ENCODE assay signal across 17 cellular contexts in the genomic region with DNA sequence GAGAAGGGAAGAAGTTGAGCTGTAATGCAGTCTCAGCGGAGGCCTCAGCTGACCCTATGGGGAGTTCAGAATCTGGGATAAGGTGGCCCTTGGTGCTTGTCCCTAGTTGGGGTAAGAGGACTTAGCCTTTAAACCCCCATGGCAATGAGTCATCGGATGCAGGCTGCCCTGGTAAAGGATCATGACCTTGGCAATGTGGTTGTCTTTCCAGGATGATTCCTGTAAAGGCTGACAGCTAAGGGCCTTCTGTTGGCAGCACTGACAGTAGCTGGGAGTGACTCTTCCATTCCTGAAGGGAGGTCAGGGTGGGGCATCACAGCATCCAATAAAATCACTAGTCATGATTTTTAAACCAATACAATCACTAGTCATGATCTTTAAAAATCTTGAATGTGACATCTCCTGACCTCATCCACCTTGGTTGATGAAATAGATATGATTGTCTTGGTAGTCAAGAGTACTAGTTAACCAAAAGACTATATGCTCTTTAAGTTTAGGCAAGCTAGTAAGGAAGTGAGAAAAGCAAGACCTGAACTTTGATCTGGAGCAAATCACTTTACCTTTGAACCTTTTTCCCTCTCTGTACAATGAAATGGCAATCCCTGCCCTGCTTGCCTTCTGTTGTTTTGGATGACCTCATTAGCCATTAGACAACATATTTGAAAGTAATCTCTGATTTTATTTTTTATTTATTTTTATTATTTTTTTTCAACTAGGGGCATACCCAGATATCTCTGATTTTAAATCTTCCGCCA.
DNase-seq lines count a peak whose midpoint lies in the region; ATAC-seq, FAIRE-seq and TF ChIP-seq lines count a peak whose summit lies in the region.
"Had no signal": no experiment of that assay in that cellular context is flagged by ENCODE, and none has a peak within 500 bp of the region (broad histone marks: within the 10 kb centered on the region; RNA-seq: fewer than 3 reads in every experiment).

No MANE protein-coding gene starts in this region.

- no peaks in the 10 kb centered on the region for H3K4me1 ChIP-seq in hepatocyte (ENCODE audit: insufficient read depth)
- peaks cover 0 to 6% (median 0%) of the 10 kb centered on the region in 4 donors for H3K4me1 ChIP-seq in right lobe of liver
- H3K4me1 ChIP-seq in small intestine (ENCODE audit: control insufficient read depth in 2 of 2, insufficient read depth in 1 of 2, low read depth in 1 of 2, low read length in 1 of 2), result peaks cover 0 to 3% of the 10 kb centered on the region in 2 donors
- H3K4me1 ChIP-seq in CD8-positive, alpha-beta T cell (ENCODE audit: insufficient read depth, low read length), result no peaks in the 10 kb centered on the region

- CTCF ChIA-PET in CD8-positive, alpha-beta T cell (lab: Charles Lee), result no interaction called here

- no peak overlapping the region for H3K4me2 ChIP-seq in hepatocyte
- H3K4me2 ChIP-seq: GM23338 had no signal

- H3K36me3 ChIP-seq in hepatocyte (replicated peaks; ENCODE audit: insufficient read depth, low read depth) (no peaks in the 10 kb centered on the region), right lobe of liver (no peaks in the 10 kb centered on the region), small intestine (ENCODE audit: control insufficient read depth in 2 of 2, insufficient read depth in 2 of 2, low read length in 2 of 2) (no peaks in the 10 kb centered on the region)
- H3K36me3 ChIP-seq in CD8-positive, alpha-beta T cell (ENCODE audit: insufficient read depth, low read length), result no peaks in the 10 kb centered on the region

- no peaks in the 10 kb centered on the region for H3K9me2 ChIP-seq in hepatocyte (replicated peaks; ENCODE audit: insufficient read depth)

- no peaks in the 10 kb centered on the region for H4K20me1 ChIP-seq in hepatocyte (ENCODE audit: insufficient read depth, poor library complexity, severe bottlenecking)

- in situ Hi-C loops in KBM-7 (cut with MboI; ENCODE audit: low pct_unique_long_range_greater_than_20kb, low sequenced_read_pairs), result no loop called here

- peak; percentile 25 to 93 (median 43) for ATAC-seq in right lobe of liver
- no peak for ATAC-seq in CD8-positive, alpha-beta T cell
- ATAC-seq: GM12878, GM23338 had no signal

- no peak overlapping the region for H2AFZ ChIP-seq in hepatocyte
- H2AFZ ChIP-seq: GM23338 had no signal

- peaks cover 14% of the 10 kb centered on the region for H3K27me3 Mint-ChIP-seq in CD8-positive, alpha-beta T cell (ENCODE audit: low read depth)

- no peak overlapping the region for H3K27ac Mint-ChIP-seq in CD8-positive, alpha-beta T cell
- H3K27ac Mint-ChIP-seq: CD14-positive monocyte; CD8-positive, alpha-beta memory T cell; GM23338 had no signal

- H3K27me3 ChIP-seq in hepatocyte (no peaks in the 10 kb centered on the region), right lobe of liver (no peaks in the 10 kb centered on the region), small intestine (ENCODE audit: control insufficient read depth in 2 of 2, insufficient read depth in 2 of 2, low read length in 2 of 2) (peaks cover 0 to 2% of the 10 kb centered on the region in 2 donors)
- H3K27me3 ChIP-seq in CD8-positive, alpha-beta T cell (ENCODE audit: insufficient read depth, low read length), result no peaks in the 10 kb centered on the region

- POLR2A ChIA-PET in CD8-positive, alpha-beta T cell (lab: Charles Lee), result no interaction called here

- 99% methylated on average over 3 of the region's 3 CpGs for WGBS in hepatocyte (ENCODE audit: low lambda C conversion rate, missing lambda C conversion rate)
- WGBS in right lobe of liver (ENCODE audit: insufficient coverage, low coverage, low lambda C conversion rate, missing lambda C conversion rate), result 93% methylated on average over 2 of the region's 3 CpGs
- 81 to 90% (median 87%) methylated on average over 3 of the region's 3 CpGs for WGBS in small intestine, 3 donors

- intact Hi-C loops in right lobe of liver (cut with DNase I), result no loop called here
- intact Hi-C loops in CD8-positive, alpha-beta T cell (cut with DNase I, micrococcal nuclease), result no loop called here

- H3K36me3 Mint-ChIP-seq in CD8-positive, alpha-beta T cell, result no peaks in the 10 kb centered on the region
- H3K36me3 Mint-ChIP-seq: CD14-positive monocyte; CD8-positive, alpha-beta memory T cell had no signal

- no peak overlapping the region for H3K4me3 Mint-ChIP-seq in CD8-positive, alpha-beta T cell
- H3K4me3 Mint-ChIP-seq: CD14-positive monocyte; CD8-positive, alpha-beta memory T cell; GM23338; H9 had no signal

- H3K9me3 ChIP-seq in hepatocyte (ENCODE audit: low read depth) (no peaks in the 10 kb centered on the region), right lobe of liver (no peaks in the 10 kb centered on the region), small intestine (ENCODE audit: control insufficient read depth, low read depth) (no peaks in the 10 kb centered on the region)
- no peaks in the 10 kb centered on the region for H3K9me3 ChIP-seq in CD8-positive, alpha-beta T cell (ENCODE audit: low read length)
- H3K9me3 ChIP-seq: Caco-2 had no signal

- no peaks in the 10 kb centered on the region for H3K79me2 ChIP-seq in hepatocyte

- TF ChIP-seq POLR2A in right lobe of liver (IDR thresholded peaks at IDR 0.05), result no peak

- H3K27ac ChIP-seq in hepatocyte, result peak overlapping the region; percentile 55
- H3K27ac ChIP-seq in right lobe of liver, result no peak overlapping the region
- H3K27ac ChIP-seq in small intestine (ENCODE audit: low read depth in 1 of 2, low read length in 1 of 2), result peak overlapping the region in 1 of 2 donors; percentile 75
- H3K27ac ChIP-seq in CD8-positive, alpha-beta T cell (ENCODE audit: low read depth, low read length), result no peak overlapping the region
- H3K27ac ChIP-seq: 22Rv1 had no signal

- H3K4me3 ChIP-seq in hepatocyte, result no peak overlapping the region
- H3K4me3 ChIP-seq in right lobe of liver, result no peak overlapping the region
- no peak overlapping the region for H3K4me3 ChIP-seq in small intestine (ENCODE audit: low read depth in 1 of 2, low read length in 2 of 2)
- H3K4me3 ChIP-seq in CD8-positive, alpha-beta T cell (ENCODE audit: low read depth, low read length), result no peak overlapping the region
- H3K4me3 ChIP-seq: GM12878, GM23338 had no signal

- H3K9me3 Mint-ChIP-seq in CD8-positive, alpha-beta T cell, result no peaks in the 10 kb centered on the region
- H3K9me3 Mint-ChIP-seq: CD8-positive, alpha-beta memory T cell; GM23338; H9 had no signal

- no peaks in the 10 kb centered on the region for H3K4me1 Mint-ChIP-seq in CD8-positive, alpha-beta T cell (ENCODE audit: low read depth)
- H3K4me1 Mint-ChIP-seq: CD14-positive monocyte; CD8-positive, alpha-beta memory T cell; GM23338; H9 had no signal

- FAIRE-seq in small intestine (lab: Jason Lieb, UNC), result no peak
- FAIRE-seq: GM12878, GM18507 had no signal

- TF ChIP-seq CTCF in hepatocyte (IDR thresholded peaks at IDR 0.05; ENCODE audit: poor library complexity) (no peak), right lobe of liver (IDR thresholded peaks at IDR 0.05) (no peak)
- TF ChIP-seq CTCF in CD8-positive, alpha-beta T cell (IDR thresholded peaks at IDR 0.05), result no peak

- DNase-seq in DMS53 (lab: John Stamatoyannopoulos, UW), result peak; percentile 10
- DNase-seq in DMS53 treated with DMSO at 0.1 percent for 48 hours (lab: John Stamatoyannopoulos, UW; ENCODE audit: unreplicated experiment), result no peak
- no peak for DNase-seq in hepatocyte (ENCODE audit: low spot score)
- peak in 1 of 3 donors; percentile 31 for DNase-seq in right lobe of liver
- peak; percentile 89 for DNase-seq in small intestine
- no peak for DNase-seq in CD8-positive, alpha-beta T cell
- DNase-seq in KBM-7, result no peak
- DNase-seq in DMS153 treated with DMSO at 0.1 percent for 48 hours (lab: John Stamatoyannopoulos, UW; ENCODE audit: unreplicated experiment), result no peak
- DNase-seq: Caco-2; CD8-positive, alpha-beta memory T cell; DMS79; H9 had no signal

Comparison
In these comparisons a context has a peak if more than half of its experiments do, and no peak if none do; other contexts are left out.
1. DNase-seq: peak in DMS53 (single experiment) and small intestine (single experiment); none in DMS53 treated with DMSO at 0.1 percent for 48 hours (single experiment), hepatocyte (single experiment), CD8-positive, alpha-beta T cell (0 of 7), KBM-7 (single experiment) and DMS153 treated with DMSO at 0.1 percent for 48 hours (single experiment).